Comparison of ENCODE assay signal across 8 cellular contexts in genomic region chr2:108690001-108690400, GRCh38. TPM values are rescaled to one million over a fixed set of nuclear protein-coding genes. Genes with fewer than 3 reads are reported as not detected.
DNase-seq lines count a peak whose midpoint lies in the region; ATAC-seq, FAIRE-seq and TF ChIP-seq lines count a peak whose summit lies in the region.
"Not testable (repeated sequence)": the region's sequence is repeated elsewhere in the genome, so short reads cannot be mapped to it uniquely, and the experiment has no call there.

No MANE protein-coding gene starts in this region.

- POLR2A ChIA-PET in Panc1 (lab: Charles Lee); activated naive CD8-positive, alpha-beta T cell treated with anti-CD3 and anti-CD28 coated beads, Interleukin-2, amount 10 ng/mL, durations not matched to agents 7 days and 5 days (lab: Charles Lee): not testable (repeated sequence)

- FAIRE-seq in small intestine (lab: Jason Lieb, UNC) = not testable (repeated sequence)

- not testable (repeated sequence) for H3K9me3 Mint-ChIP-seq in activated naive CD8-positive, alpha-beta T cell treated with anti-CD3 and anti-CD28 coated beads, Interleukin-2, amount 10 ng/mL, durations not matched to agents 7 days and 5 days

- not testable (repeated sequence) for H3K9me3 ChIP-seq in Panc1 (ENCODE audit: control insufficient read depth, insufficient read depth, low read depth, low read length); right cardiac atrium (ENCODE audit: control insufficient read depth, low read length); small intestine (ENCODE audit: control insufficient read depth, low read depth)

- not testable (repeated sequence) for H3K4me1 ChIP-seq in Panc1 (ENCODE audit: control insufficient read depth, insufficient read depth, low read length); right cardiac atrium (ENCODE audit: control insufficient read depth, insufficient read depth, low read length); small intestine (ENCODE audit: control insufficient read depth in 2 of 2, insufficient read depth in 1 of 2, low read depth in 1 of 2, low read length in 1 of 2)

- BruUV-seq in Panc1 (replicated peaks; lab: Mats Ljungman, UMichigan) = not testable (repeated sequence)

- intact Hi-C loops in Panc1 (cut with micrococcal nuclease; ENCODE audit: unreplicated experiment); right cardiac atrium (cut with DNase I): not testable (repeated sequence)

- peak overlapping the region; percentile 44; the same call in 1 of the 2 replicates for H3K27ac ChIP-seq in Panc1 (ENCODE audit: low read length)
- not testable (repeated sequence) for H3K27ac ChIP-seq in right cardiac atrium (ENCODE audit: low read length); small intestine (ENCODE audit: low read depth in 1 of 2, low read length in 1 of 2)

- not testable (repeated sequence) for H3K36me3 Mint-ChIP-seq in activated naive CD8-positive, alpha-beta T cell treated with anti-CD3 and anti-CD28 coated beads, Interleukin-2, amount 10 ng/mL, durations not matched to agents 7 days and 5 days

- not testable (repeated sequence) for H3K4me1 Mint-ChIP-seq in activated naive CD8-positive, alpha-beta T cell treated with anti-CD3 and anti-CD28 coated beads, Interleukin-2, amount 10 ng/mL, durations not matched to agents 7 days and 5 days

- H3K27me3 Mint-ChIP-seq in activated naive CD8-positive, alpha-beta T cell treated with anti-CD3 and anti-CD28 coated beads, Interleukin-2, amount 10 ng/mL, durations not matched to agents 7 days and 5 days = not testable (repeated sequence)

- ATAC-seq in GM19463 (IDR thresholded peaks at IDR 0.05; ENCODE audit: unreplicated experiment) (peak; percentile 95), HG02642 (IDR thresholded peaks at IDR 0.05; ENCODE audit: poor library complexity, unreplicated experiment) (peak; percentile 82), HG03378 (IDR thresholded peaks at IDR 0.05; ENCODE audit: unreplicated experiment) (peak; percentile 79), Panc1 (peak; percentile 86), right cardiac atrium (peak; percentile 84 to 88)
- ATAC-seq in activated naive CD8-positive, alpha-beta T cell treated with anti-CD3 and anti-CD28 coated beads, Interleukin-2, amount 10 ng/mL, durations not matched to agents 7 days and 5 days (ENCODE audit: low read depth) = peak; percentile 61

- not testable (repeated sequence) for H3K36me3 ChIP-seq in Panc1 (ENCODE audit: control insufficient read depth, insufficient read depth, low read length); small intestine (ENCODE audit: control insufficient read depth in 2 of 2, insufficient read depth in 2 of 2, low read length in 2 of 2)

- H3K27ac Mint-ChIP-seq in activated naive CD8-positive, alpha-beta T cell treated with anti-CD3 and anti-CD28 coated beads, Interleukin-2, amount 10 ng/mL, durations not matched to agents 7 days and 5 days = not testable (repeated sequence)

- WGBS in right cardiac atrium = no CpG with 5 or more reads among the region's 1 CpG
- WGBS in small intestine, 3 donors = no CpG with 5 or more reads among the region's 1 CpG

- TF ChIP-seq CTCF in GM13977 (IDR thresholded peaks at IDR 0.05; ENCODE audit: extremely low read depth, insufficient read depth, missing control alignments) = peak; percentile 12
- not testable (repeated sequence) for TF ChIP-seq CTCF in Panc1 (IDR thresholded peaks at IDR 0.05)

- DNase-seq in GM13977 (ENCODE audit: low spot score); Panc1 (ENCODE audit: low read depth, low spot score); activated naive CD8-positive, alpha-beta T cell treated with anti-CD3 and anti-CD28 coated beads, Interleukin-2, amount 10 ng/mL, durations not matched to agents 7 days and 5 days; right cardiac atrium: not testable (repeated sequence)
- peak; percentile 60 for DNase-seq in small intestine

- H3K27me3 ChIP-seq in Panc1 (ENCODE audit: control insufficient read depth, insufficient read depth, low read length); right cardiac atrium (ENCODE audit: control insufficient read depth, insufficient read depth); small intestine (ENCODE audit: control insufficient read depth in 2 of 2, insufficient read depth in 2 of 2, low read length in 2 of 2): not testable (repeated sequence)

- not testable (repeated sequence) for H3K4me3 Mint-ChIP-seq in activated naive CD8-positive, alpha-beta T cell treated with anti-CD3 and anti-CD28 coated beads, Interleukin-2, amount 10 ng/mL, durations not matched to agents 7 days and 5 days

- CTCF ChIA-PET in Panc1 (lab: Charles Lee) = not testable (repeated sequence)

- not testable (repeated sequence) for H3K4me3 ChIP-seq in Panc1 (ENCODE audit: low read depth in 2 of 2, low read length in 2 of 2); right cardiac atrium (ENCODE audit: low read length); small intestine (ENCODE audit: low read depth in 1 of 2, low read length in 2 of 2)

- in situ Hi-C loops in GM13977 (cut with MboI; ENCODE audit: low pct_unique_long_range_greater_than_20kb, low sequenced_read_pairs, unreplicated experiment); Panc1 (cut with HindIII; ENCODE audit: low pct_unique_long_range_greater_than_20kb, low sequenced_read_pairs): not testable (repeated sequence)

RNA-seq across cellular contexts. Expression of gene RANBP2, which starts 29.3 kb away (rescaled TPM):
- total RNA-seq in Panc1 (2021; ENCODE audit: unreplicated experiment) (92.1 TPM), right cardiac atrium (10 to 100 TPM; 53.3 to 70.4 (median 56.6) TPM)
- polyA plus RNA-seq in Panc1 (2012; ENCODE audit: insufficient read length) = 84.9 TPM
- total RNA-seq in activated naive CD8-positive, alpha-beta T cell treated with anti-CD3 and anti-CD28 coated beads, Interleukin-2, amount 10 ng/mL, durations not matched to agents 7 days and 5 days = 10 to 100 TPM; 50.2 to 51.8 TPM
- polyA plus RNA-seq in right cardiac atrium (15.8 TPM), small intestine (10 to 100 TPM in 2 of 3 donors, 1 to 10 TPM in 1; 7.3 to 15.1 (median 11.9) TPM)
